In the genomic region with DNA sequence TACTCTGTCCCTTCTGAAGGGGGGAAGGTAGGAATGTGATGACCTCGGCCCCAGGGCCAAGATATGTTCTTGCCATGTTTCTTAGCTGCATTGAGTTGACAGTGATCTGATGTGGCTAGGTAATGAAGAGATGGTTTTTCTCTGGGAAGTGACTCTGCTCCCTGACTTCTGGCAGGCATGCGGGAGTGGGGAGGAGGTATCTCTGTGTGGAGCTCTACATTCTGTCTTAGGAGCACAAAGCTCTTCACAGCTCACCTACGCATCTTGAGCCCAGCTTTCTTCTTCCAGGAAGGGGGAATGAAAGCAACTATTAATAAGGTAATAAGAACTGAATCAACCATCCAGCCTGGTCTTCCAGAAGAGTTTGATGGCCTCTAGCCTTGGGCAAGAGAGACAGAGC, we compare ENCODE assay signal across 23 cellular contexts.
"Had no signal": no experiment of that assay in that cellular context is flagged by ENCODE, and none has a peak within 500 bp of the region (broad histone marks: within the 10 kb centered on the region; RNA-seq: fewer than 3 reads in every experiment).

No MANE protein-coding gene starts in this region.

- H3K4me3 ChIP-seq: adrenal gland, heart left ventricle had no signal

- H3K9me3 ChIP-seq: adrenal gland, heart left ventricle had no signal

- H3K4me1 ChIP-seq: adrenal gland, heart left ventricle had no signal

- ATAC-seq: activated CD4-positive, alpha-beta T cell treated with anti-CD3 and anti-CD28 coated beads for 36 hours; activated CD8-positive, alpha-beta memory T cell treated with anti-CD3 and anti-CD28 coated beads, Interleukin-2, amount 10 ng/mL, durations not matched to agents 7 days and 5 days; activated CD8-positive, alpha-beta T cell treated with anti-CD3 and anti-CD28 coated beads, Interleukin-2, amount 10 ng/mL, durations not matched to agents 7 days and 5 days; activated naive CD8-positive, alpha-beta T cell treated with anti-CD3 and anti-CD28 coated beads, Interleukin-2, amount 50 U/mL, for 24 hours; esophagus mucosa; heart left ventricle had no signal

- H3K36me3 ChIP-seq: adrenal gland, brain microvascular endothelial cell, heart left ventricle had no signal

- H3K27me3 ChIP-seq: adrenal gland, brain microvascular endothelial cell had no signal

- H3K27ac ChIP-seq: adrenal gland, brain microvascular endothelial cell, heart left ventricle had no signal

- DNase-seq: activated CD4-positive, alpha-beta memory T cell treated with anti-CD3 and anti-CD28 coated beads for 36 hours; activated CD4-positive, alpha-beta T cell treated with anti-CD3 and anti-CD28 coated beads for 36 hours; activated CD4-positive, alpha-beta T cell treated with anti-CD3 and anti-CD28 coated beads, Interleukin-2, amount 10 ng/mL, durations not matched to agents 24 days and 14 days; activated CD4-positive, CD25-positive, alpha-beta regulatory T cell; activated CD4-positive, CD25-positive, alpha-beta regulatory T cell treated with anti-CD3 and anti-CD28 coated beads, Interleukin-2, amount 50 U/mL, for 72 hours; activated CD8-positive, alpha-beta memory T cell treated with anti-CD3 and anti-CD28 coated beads, Interleukin-2, amount 10 ng/mL, durations not matched to agents 7 days and 5 days; activated CD8-positive, alpha-beta memory T cell treated with anti-CD3 and anti-CD28 coated beads, Interleukin-2, amount 50 U/mL, for 4 hours; activated CD8-positive, alpha-beta T cell treated with anti-CD3 and anti-CD28 coated beads, Interleukin-2, amount 10 ng/mL, durations not matched to agents 7 days and 5 days; activated effector memory CD4-positive, alpha-beta T cell treated with anti-CD3 and anti-CD28 coated beads, Interleukin-2, amount 50 U/mL, for 16 hours; activated naive CD4-positive, alpha-beta T cell treated with anti-CD3 and anti-CD28 coated beads for 36 hours; activated naive CD8-positive, alpha-beta T cell treated with anti-CD3 and anti-CD28 coated beads for 36 hours; activated naive CD8-positive, alpha-beta T cell treated with anti-CD3 and anti-CD28 coated beads, Interleukin-2, amount 50 U/mL, for 24 hours; activated T-cell treated with anti-CD3 and anti-CD28 coated beads, Interleukin-2, amount 50 U/mL, for 1 hour; activated T-cell treated with anti-CD3 and anti-CD28 coated beads, Interleukin-2, amount 50 U/mL, for 48 hours; adrenal gland; brain microvascular endothelial cell; cortex of kidney; dermis blood vessel endothelial cell; effector CD8-positive, alpha-beta T cell; foreskin fibroblast; heart left ventricle; T-helper 2 cell had no signal
